Comparison of ENCODE assay signal across 10 cellular contexts in the genomic region with DNA sequence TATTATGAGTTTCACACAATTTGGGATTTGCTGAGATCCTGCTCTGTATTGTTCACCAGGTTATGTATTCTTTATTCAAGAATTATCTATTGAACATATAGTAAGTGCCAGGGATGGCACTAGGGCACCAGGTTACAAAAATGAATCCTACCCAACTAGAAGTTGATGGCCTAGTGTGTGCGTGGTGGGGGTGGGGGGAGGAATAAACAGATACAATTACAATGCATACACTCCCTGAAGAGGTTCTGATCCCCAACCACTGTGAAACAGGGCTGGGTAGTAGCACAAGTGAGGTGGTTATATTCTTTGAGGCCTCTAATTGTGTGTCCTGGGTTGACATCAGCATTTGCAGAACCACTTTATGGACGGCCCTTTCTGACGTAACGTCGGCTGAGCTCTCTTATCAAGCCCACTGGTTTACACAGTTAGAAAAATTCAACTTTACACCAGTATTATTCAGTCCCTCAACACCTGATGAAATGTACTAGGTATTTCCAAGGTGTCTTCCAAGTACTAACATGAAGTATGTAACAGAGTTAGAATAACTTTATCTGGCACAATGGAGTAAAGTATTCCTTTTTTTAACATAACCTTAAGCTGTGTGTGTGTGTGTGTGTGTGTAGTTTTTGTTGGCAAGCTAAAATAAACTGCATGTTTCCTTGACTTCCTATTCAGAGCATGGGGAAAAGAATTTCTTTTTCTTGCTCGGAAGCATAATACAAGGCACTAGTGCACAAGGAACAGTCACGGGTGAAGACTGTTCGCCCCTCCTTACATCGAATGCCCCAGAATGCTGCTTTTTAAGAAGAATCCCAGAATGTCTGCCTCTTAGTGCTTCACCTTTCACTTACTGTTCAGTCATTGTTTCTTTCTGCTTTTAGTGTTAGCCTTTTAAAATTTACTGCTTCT. TPM values are rescaled to one million over a fixed set of nuclear protein-coding genes. Genes with fewer than 3 reads are reported as not detected.
DNase-seq lines count a peak whose midpoint lies in the region; ATAC-seq and TF ChIP-seq lines count a peak whose summit lies in the region.
"Had no signal": no experiment of that assay in that cellular context is flagged by ENCODE, and none has a peak within 500 bp of the region (broad histone marks: within the 10 kb centered on the region; RNA-seq: fewer than 3 reads in every experiment).

No MANE protein-coding gene starts in this region.

- H3K27me3 ChIP-seq in right cardiac atrium (ENCODE audit: control insufficient read depth, insufficient read depth) (no peaks in the 10 kb centered on the region), suprapubic skin (no peaks in the 10 kb centered on the region)
- H3K27me3 ChIP-seq: pancreas had no signal

- no peak overlapping the region for H3K4me3 ChIP-seq in right cardiac atrium (ENCODE audit: low read length)
- no peak overlapping the region for H3K4me3 ChIP-seq in suprapubic skin
- H3K4me3 ChIP-seq: pancreas had no signal

- no peak for DNase-seq in T-helper 2 cell treated with Interferon-gamma antibody and Interleukin-4, amounts not matched to agents 5 μg/mL and 100 μg/mL, for 36 hours (ENCODE audit: low spot score)
- DNase-seq in T-helper 2 cell (no peak), right cardiac atrium (peak in 2 of 3 donors; percentile 42 to 78), suprapubic skin (ENCODE audit: low spot score in 2 of 2) (no peak), A172 (ENCODE audit: low spot score) (no peak), endothelial cell (ENCODE audit: low spot score) (no peak)
- no peak for DNase-seq in activated naive CD8-positive, alpha-beta T cell treated with anti-CD3 and anti-CD28 coated beads, Interleukin-2, amount 10 ng/mL, durations not matched to agents 7 days and 5 days
- DNase-seq: pancreas had no signal

- H3K27ac Mint-ChIP-seq in T-helper 2 cell treated with Interferon-gamma antibody and Interleukin-4, amounts not matched to agents 5 μg/mL and 100 μg/mL, for 36 hours: peak overlapping the region; percentile 70
- peak overlapping the region; percentile 95 for H3K27ac Mint-ChIP-seq in activated naive CD8-positive, alpha-beta T cell treated with anti-CD3 and anti-CD28 coated beads, Interleukin-2, amount 10 ng/mL, durations not matched to agents 7 days and 5 days
- no peak overlapping the region for H3K27ac Mint-ChIP-seq in endothelial cell (ENCODE audit: unreplicated experiment)

- TF ChIP-seq POLR2A in suprapubic skin (IDR thresholded peaks at IDR 0.05) (no peak), GM18505 (IDR thresholded peaks at IDR 0.05; ENCODE audit: borderline replicate concordance, extremely low read depth, insufficient read depth, insufficient read length) (no peak)

- H3K27me3 Mint-ChIP-seq in T-helper 2 cell treated with Interferon-gamma antibody and Interleukin-4, amounts not matched to agents 5 μg/mL and 100 μg/mL, for 36 hours (ENCODE audit: low read depth): no peaks in the 10 kb centered on the region
- H3K27me3 Mint-ChIP-seq in activated naive CD8-positive, alpha-beta T cell treated with anti-CD3 and anti-CD28 coated beads, Interleukin-2, amount 10 ng/mL, durations not matched to agents 7 days and 5 days: no peaks in the 10 kb centered on the region
- H3K27me3 Mint-ChIP-seq in endothelial cell (ENCODE audit: unreplicated experiment): peaks cover 5% of the 10 kb centered on the region

- peak overlapping the region; percentile 73 for H3K27ac ChIP-seq in right cardiac atrium (ENCODE audit: low read length)
- H3K27ac ChIP-seq in suprapubic skin: peak overlapping the region; percentile 78

- 38% methylated on average over 9 of the region's 9 CpGs for WGBS in right cardiac atrium
- 38% methylated on average over 9 of the region's 9 CpGs for WGBS in suprapubic skin

- peaks cover 17% of the 10 kb centered on the region for H3K4me1 ChIP-seq in right cardiac atrium (ENCODE audit: control insufficient read depth, insufficient read depth, low read length)
- peaks cover 62% of the 10 kb centered on the region for H3K4me1 ChIP-seq in suprapubic skin

- H3K9me3 ChIP-seq in right cardiac atrium (ENCODE audit: control insufficient read depth, low read length) (no peaks in the 10 kb centered on the region), suprapubic skin (no peaks in the 10 kb centered on the region)
- H3K9me3 ChIP-seq: pancreas had no signal

- no peak for TF ChIP-seq CTCF in suprapubic skin (IDR thresholded peaks at IDR 0.05)
- TF ChIP-seq CTCF in endothelial cell (IDR thresholded peaks at IDR 0.05; ENCODE audit: unreplicated experiment): no peak

- intact Hi-C loops in right cardiac atrium (cut with DNase I): loop anchor here (2.0 to 5.0 kb wide), 2 partner anchors 84 kb away; no protein-coding TSS in a partner anchor

- peak overlapping the region; percentile 48 for H3K4me3 Mint-ChIP-seq in T-helper 2 cell treated with Interferon-gamma antibody and Interleukin-4, amounts not matched to agents 5 μg/mL and 100 μg/mL, for 36 hours
- peak overlapping the region; percentile 11 for H3K4me3 Mint-ChIP-seq in activated naive CD8-positive, alpha-beta T cell treated with anti-CD3 and anti-CD28 coated beads, Interleukin-2, amount 10 ng/mL, durations not matched to agents 7 days and 5 days
- H3K4me3 Mint-ChIP-seq in endothelial cell (ENCODE audit: unreplicated experiment): no peak overlapping the region

- ATAC-seq in activated naive CD8-positive, alpha-beta T cell treated with anti-CD3 and anti-CD28 coated beads, Interleukin-2, amount 10 ng/mL, durations not matched to agents 7 days and 5 days (ENCODE audit: low read depth): no peak
- ATAC-seq in right cardiac atrium (peak; percentile 69), GM18505 (IDR thresholded peaks at IDR 0.05; ENCODE audit: unreplicated experiment) (no peak)
- ATAC-seq: Panc1 had no signal

- H3K36me3 ChIP-seq in suprapubic skin: no peaks in the 10 kb centered on the region
- H3K36me3 ChIP-seq: pancreas had no signal

- POLR2A ChIA-PET in activated naive CD8-positive, alpha-beta T cell treated with anti-CD3 and anti-CD28 coated beads, Interleukin-2, amount 10 ng/mL, durations not matched to agents 7 days and 5 days (lab: Charles Lee): interaction anchor here (1.2 to 1.5 kb wide), 3 partner anchors 11 to 84 kb away, joined by 4 to 6 read pairs (median 4); partner anchors contain the start of gene SYNE3

- TF ChIP-seq EP300 in suprapubic skin (IDR thresholded peaks at IDR 0.05): no peak

- H3K4me1 Mint-ChIP-seq in T-helper 2 cell treated with Interferon-gamma antibody and Interleukin-4, amounts not matched to agents 5 μg/mL and 100 μg/mL, for 36 hours (ENCODE audit: low read depth): peaks cover 61% of the 10 kb centered on the region
- peaks cover 68% of the 10 kb centered on the region for H3K4me1 Mint-ChIP-seq in activated naive CD8-positive, alpha-beta T cell treated with anti-CD3 and anti-CD28 coated beads, Interleukin-2, amount 10 ng/mL, durations not matched to agents 7 days and 5 days
- peaks cover 8% of the 10 kb centered on the region for H3K4me1 Mint-ChIP-seq in endothelial cell (ENCODE audit: unreplicated experiment)

- H3K36me3 Mint-ChIP-seq in T-helper 2 cell treated with Interferon-gamma antibody and Interleukin-4, amounts not matched to agents 5 μg/mL and 100 μg/mL, for 36 hours (ENCODE audit: low read depth): peaks cover 11% of the 10 kb centered on the region
- H3K36me3 Mint-ChIP-seq in activated naive CD8-positive, alpha-beta T cell treated with anti-CD3 and anti-CD28 coated beads, Interleukin-2, amount 10 ng/mL, durations not matched to agents 7 days and 5 days: peaks cover 2% of the 10 kb centered on the region
- H3K36me3 Mint-ChIP-seq in endothelial cell (ENCODE audit: low read depth, unreplicated experiment): no peaks in the 10 kb centered on the region

- no peaks in the 10 kb centered on the region for H3K9me3 Mint-ChIP-seq in T-helper 2 cell treated with Interferon-gamma antibody and Interleukin-4, amounts not matched to agents 5 μg/mL and 100 μg/mL, for 36 hours
- no peaks in the 10 kb centered on the region for H3K9me3 Mint-ChIP-seq in activated naive CD8-positive, alpha-beta T cell treated with anti-CD3 and anti-CD28 coated beads, Interleukin-2, amount 10 ng/mL, durations not matched to agents 7 days and 5 days
- no peaks in the 10 kb centered on the region for H3K9me3 Mint-ChIP-seq in endothelial cell (ENCODE audit: unreplicated experiment)

RNA-seq across cellular contexts. Expression of gene GLRX5, which starts 8.1 kb away (rescaled TPM):
- total RNA-seq in activated naive CD8-positive, alpha-beta T cell treated with anti-CD3 and anti-CD28 coated beads, Interleukin-2, amount 10 ng/mL, durations not matched to agents 7 days and 5 days: 10 to 100 TPM; 33.8 to 34.7 TPM
- total RNA-seq in right cardiac atrium (10 to 100 TPM; 78.1 to 82.4 (median 78.7) TPM), suprapubic skin (10 to 100 TPM; 19.8 to 42.1 (median 33.7) TPM), endothelial cell (ENCODE audit: unreplicated experiment) (40.3 TPM)
- polyA plus RNA-seq in right cardiac atrium: 111 TPM
- total RNA-seq in A172 (2014; rRNA removed; shearing (Covaris generic)): 53.1 and 56.1 TPM in 2 replicates

RNA-seq across cellular contexts. Expression of gene SYNE3, which starts 10.3 kb away (rescaled TPM):
- total RNA-seq in activated naive CD8-positive, alpha-beta T cell treated with anti-CD3 and anti-CD28 coated beads, Interleukin-2, amount 10 ng/mL, durations not matched to agents 7 days and 5 days: 10 to 100 TPM; 79.0 to 79.1 TPM
- 10 to 100 TPM; 12.1 to 18.0 (median 14.8) TPM for total RNA-seq in right cardiac atrium
- 5.2 TPM for polyA plus RNA-seq in right cardiac atrium
- 10 to 100 TPM in 2 of 4 donors, 1 to 10 TPM in 2; 9.1 to 21.4 (median 12.8) TPM for total RNA-seq in suprapubic skin
- 0.14 and 0.91 TPM in 2 replicates for total RNA-seq in A172 (2014; rRNA removed; shearing (Covaris generic))
- total RNA-seq in endothelial cell (ENCODE audit: unreplicated experiment): 0.62 TPM

Comparison
In these comparisons a context has a peak if more than half of its experiments do, and no peak if none do; other contexts are left out.
1. DNase-seq: peak in right cardiac atrium (2 of 3); none in T-helper 2 cell treated with Interferon-gamma antibody and Interleukin-4, amounts not matched to agents 5 μg/mL and 100 μg/mL, for 36 hours (single experiment), T-helper 2 cell (0 of 5), activated naive CD8-positive, alpha-beta T cell treated with anti-CD3 and anti-CD28 coated beads, Interleukin-2, amount 10 ng/mL, durations not matched to agents 7 days and 5 days (single experiment), suprapubic skin (0 of 2), A172 (single experiment) and endothelial cell (single experiment).
2. ATAC-seq: peak in right cardiac atrium (2 of 2); none in activated naive CD8-positive, alpha-beta T cell treated with anti-CD3 and anti-CD28 coated beads, Interleukin-2, amount 10 ng/mL, durations not matched to agents 7 days and 5 days (single experiment) and GM18505 (single experiment).